ENCODE assay signal across 23 cellular contexts in the genomic region with DNA sequence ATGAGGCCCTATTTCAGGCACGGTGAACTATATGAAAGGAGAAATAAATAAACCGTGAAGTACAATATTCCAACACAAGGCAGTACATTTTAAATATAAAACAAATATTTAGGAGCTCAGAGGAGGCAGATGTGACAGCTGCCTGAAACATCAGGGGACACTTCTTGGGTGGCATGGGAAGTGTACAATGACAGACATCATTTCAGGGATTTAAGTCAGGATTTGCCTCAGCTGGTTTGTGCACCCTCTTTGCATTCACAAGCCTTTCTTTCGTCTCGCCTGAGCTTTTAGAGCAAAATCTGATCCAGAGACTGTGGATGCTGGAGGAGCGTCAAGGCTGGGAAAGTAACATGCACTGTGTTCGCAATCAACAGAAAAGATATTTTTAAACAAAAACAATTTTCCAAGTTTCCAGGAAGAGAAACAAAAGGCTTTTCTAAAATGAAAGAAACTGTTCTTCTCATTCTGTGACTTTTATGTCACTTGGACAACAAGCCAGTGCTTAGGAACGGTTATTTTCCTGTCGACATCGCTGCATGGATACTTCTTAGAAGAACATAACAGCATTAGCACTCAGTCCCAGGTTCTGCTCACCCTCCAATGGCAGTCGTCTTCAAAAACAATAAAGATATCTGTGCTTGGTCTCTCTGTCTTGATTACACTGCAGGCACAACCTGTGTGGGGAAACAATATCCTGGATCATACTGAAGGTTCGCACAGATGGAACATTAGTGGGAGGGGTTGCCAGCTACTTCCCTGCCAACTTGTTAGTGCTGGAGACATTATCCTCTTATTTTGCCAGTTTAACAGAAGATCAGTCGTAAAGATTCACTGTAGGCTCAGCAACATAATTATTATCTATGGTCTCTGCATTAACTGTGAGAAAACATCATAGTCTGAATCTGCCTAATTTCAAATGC.
DNase-seq lines count a peak whose midpoint lies in the region; TF ChIP-seq lines count a peak whose summit lies in the region.
"Had no signal": no experiment of that assay in that cellular context is flagged by ENCODE, and none has a peak within 500 bp of the region (broad histone marks: within the 10 kb centered on the region; RNA-seq: fewer than 3 reads in every experiment).

No MANE protein-coding gene starts in this region.

- no peak for TF ChIP-seq CTCF in neural progenitor cell (IDR thresholded peaks at IDR 0.05)

- peak overlapping the region; percentile 26 for H2AFZ ChIP-seq in neural progenitor cell (replicated peaks)

- H3K36me3 Mint-ChIP-seq in neural progenitor cell: no peaks in the 10 kb centered on the region

- no peaks in the 10 kb centered on the region for H3K27me3 Mint-ChIP-seq in neural progenitor cell (ENCODE audit: insufficient read depth, low read depth)
- H3K27me3 Mint-ChIP-seq: IgD-negative memory B cell had no signal

- H3K9me3 ChIP-seq in neural progenitor cell (ENCODE audit: low read depth): no peaks in the 10 kb centered on the region
- H3K9me3 ChIP-seq: ascending aorta, colonic mucosa, mucosa of descending colon, neutrophil had no signal

- H3K9me3 Mint-ChIP-seq in neural progenitor cell: peaks cover 7% of the 10 kb centered on the region
- H3K9me3 Mint-ChIP-seq: activated T-cell treated with anti-CD3 and anti-CD28 coated beads, Interleukin-2, amount 50 U/mL, for 72 hours; IgD-negative memory B cell had no signal

- H3K27me3 ChIP-seq in neural progenitor cell: no peaks in the 10 kb centered on the region
- H3K27me3 ChIP-seq: ascending aorta, colonic mucosa, neutrophil had no signal

- H4K20me1 ChIP-seq in neural progenitor cell (ENCODE audit: low read depth): no peaks in the 10 kb centered on the region

- H3K79me2 ChIP-seq in neural progenitor cell (ENCODE audit: low read depth): no peaks in the 10 kb centered on the region

- H3K4me1 Mint-ChIP-seq in neural progenitor cell: peaks cover 26% of the 10 kb centered on the region
- H3K4me1 Mint-ChIP-seq: IgD-negative memory B cell had no signal

- peaks cover 10% of the 10 kb centered on the region for H3K4me1 ChIP-seq in neural progenitor cell
- H3K4me1 ChIP-seq: ascending aorta, colonic mucosa had no signal

- H3K4me3 ChIP-seq in neural progenitor cell: no peak overlapping the region
- H3K4me3 ChIP-seq: ascending aorta, colonic mucosa, mucosa of descending colon had no signal

- H3K36me3 ChIP-seq in neural progenitor cell: no peaks in the 10 kb centered on the region
- H3K36me3 ChIP-seq: ascending aorta, colonic mucosa, neutrophil had no signal

- peak; percentile 48 for DNase-seq in Ammon's horn (ENCODE audit: low spot score)
- DNase-seq in NCI-H1694 treated with DMSO at 0.1 percent for 48 hours (lab: John Stamatoyannopoulos, UW): peak; percentile 75
- DNase-seq in caudate nucleus (lab: John Stamatoyannopoulos, UW): peak in 6 of 61 donors; percentile 7 to 87 (median 20)
- no peak for DNase-seq in neural progenitor cell (ENCODE audit: low spot score)
- no peak for DNase-seq in NCI-H1105 treated with DMSO at 0.1 percent for 48 hours (lab: John Stamatoyannopoulos, UW)
- no peak for DNase-seq in activated CD4-positive, alpha-beta T cell treated with anti-CD3 and anti-CD28 coated beads for 1 hour
- DNase-seq in NCI-H2107 (lab: John Stamatoyannopoulos, UW): no peak
- no peak for DNase-seq in T1000 (lab: John Stamatoyannopoulos, UW)
- DNase-seq: activated CD4-positive, CD25-positive, alpha-beta regulatory T cell treated with anti-CD3 and anti-CD28 coated beads, Interleukin-2, amount 50 U/mL, for 72 hours; activated naive CD4-positive, alpha-beta T cell treated with anti-CD3 and anti-CD28 coated beads, Interleukin-2, amount 50 U/mL, for 16 hours; activated T-cell treated with anti-CD3 and anti-CD28 coated beads, Interleukin-2, amount 50 U/mL, for 72 hours; colonic mucosa; DMS153; GDM1; left ventricle myocardium superior; mucosa of descending colon; NCI-H1436 treated with DMSO at 0.1 percent for 48 hours; NCI-H345; stimulated activated CD4-positive, alpha-beta T cell treated with anti-CD3 and anti-CD28 coated beads, Interleukin-15, amount 100 ng/mL, for 24 hours; T-helper 9 cell had no signal

- H3F3A ChIP-seq in neural progenitor cell (ENCODE audit: low read depth): no peaks in the 10 kb centered on the region

- peak overlapping the region; percentile 58 for H3K27ac ChIP-seq in caudate nucleus (ENCODE audit: low read depth, low read length)
- no peak overlapping the region for H3K27ac ChIP-seq in neural progenitor cell
- H3K27ac ChIP-seq: ascending aorta, colonic mucosa, neutrophil had no signal

- H3K4me2 ChIP-seq in neural progenitor cell: no peak overlapping the region

- no peak overlapping the region for H3K9ac ChIP-seq in neural progenitor cell

- no peak overlapping the region for H3K27ac Mint-ChIP-seq in neural progenitor cell
- H3K27ac Mint-ChIP-seq: activated T-cell treated with anti-CD3 and anti-CD28 coated beads, Interleukin-2, amount 50 U/mL, for 72 hours; IgD-negative memory B cell had no signal

- H3K4me3 Mint-ChIP-seq in neural progenitor cell: no peak overlapping the region
- H3K4me3 Mint-ChIP-seq: activated T-cell treated with anti-CD3 and anti-CD28 coated beads, Interleukin-2, amount 50 U/mL, for 72 hours; IgD-negative memory B cell had no signal

Comparison
In these comparisons a context has a peak if more than half of its experiments do, and no peak if none do; other contexts are left out.
1. DNase-seq: peak in Ammon's horn (single experiment) and NCI-H1694 treated with DMSO at 0.1 percent for 48 hours (single experiment); none in neural progenitor cell (single experiment), NCI-H1105 treated with DMSO at 0.1 percent for 48 hours (single experiment), activated CD4-positive, alpha-beta T cell treated with anti-CD3 and anti-CD28 coated beads for 1 hour (single experiment), NCI-H2107 (single experiment) and T1000 (single experiment).